In genomic region chr7:50415844-50416243, GRCh38 we compare ENCODE assay signal across 19 cellular contexts. TPM values are rescaled to one million over a fixed set of nuclear protein-coding genes. Genes with fewer than 3 reads are reported as not detected.
DNase-seq lines count a peak whose midpoint lies in the region; ATAC-seq, FAIRE-seq and TF ChIP-seq lines count a peak whose summit lies in the region.
"Had no signal": no experiment of that assay in that cellular context is flagged by ENCODE, and none has a peak within 500 bp of the region (broad histone marks: within the 10 kb centered on the region; RNA-seq: fewer than 3 reads in every experiment).

No MANE protein-coding gene starts in this region.

- H3K9me3 ChIP-seq in body of pancreas, result no peaks in the 10 kb centered on the region
- H3K9me3 ChIP-seq: lower lobe of right lung, thoracic aorta had no signal

- no peaks in the 10 kb centered on the region for H3K36me3 ChIP-seq in body of pancreas (replicated peaks in 1 of 2; ENCODE audit: insufficient read depth in 1 of 2, low read depth in 2 of 2)
- H3K36me3 ChIP-seq: lower lobe of right lung, thoracic aorta had no signal

- WGBS in body of pancreas, 2 donors, result 53 to 59% methylated on average over 6 of the region's 6 CpGs

- no peaks in the 10 kb centered on the region for H3K36me3 Mint-ChIP-seq in activated naive CD4-positive, alpha-beta T cell treated with anti-CD3 and anti-CD28 coated beads for 36 hours (ENCODE audit: low read depth)
- H3K36me3 Mint-ChIP-seq in activated naive CD4-positive, alpha-beta T cell treated with anti-CD3 and anti-CD28 coated beads, Interleukin-2, amount 50 U/mL, for 72 hours, result peaks cover 0 to 5% of the 10 kb centered on the region in 2 donors
- H3K36me3 Mint-ChIP-seq in stimulated activated memory B cell treated with anti-CD40 and anti-IgM and Interleukin-4, amounts not matched to agents 10 μg/mL and 1 μg/mL and 100 μg/mL, for 72 hours, result no peaks in the 10 kb centered on the region

- no peak for FAIRE-seq in RCC 7860 (lab: Jason Lieb, UNC)
- FAIRE-seq: G401.6, HTR-8/SVneo had no signal

- H3K4me1 ChIP-seq in body of pancreas, result no peaks in the 10 kb centered on the region

- DNase-seq in activated naive CD4-positive, alpha-beta T cell treated with anti-CD3 and anti-CD28 coated beads for 36 hours, result peak; percentile 47
- no peak for DNase-seq in activated naive CD4-positive, alpha-beta T cell treated with anti-CD3 and anti-CD28 coated beads, Interleukin-2, amount 50 U/mL, for 16 hours
- DNase-seq in Jurkat, Clone E6-1 (ENCODE audit: low read depth, low spot score), result peak; percentile 23
- DNase-seq in activated naive CD4-positive, alpha-beta T cell treated with anti-CD3 and anti-CD28 coated beads, Interleukin-2, amount 50 U/mL, for 72 hours (ENCODE audit: low spot score in 2 of 2), result no peak
- DNase-seq in RCC 7860 (ENCODE audit: low spot score) (no peak), body of pancreas (no peak), NCI-H345 (lab: John Stamatoyannopoulos, UW) (no peak)
- DNase-seq: activated CD4-positive, alpha-beta memory T cell treated with anti-CD3 and anti-CD28 coated beads, Interleukin-2, amount 10 ng/mL, durations not matched to agents 7 days and 5 days; cortex of kidney; lower lobe of right lung; NCI-H1092; NCI-H187 treated with DMSO at 0.1 percent for 48 hours; NCI-H748 treated with DMSO at 0.1 percent for 48 hours; PC-9 had no signal

- TF ChIP-seq CTCF in body of pancreas (IDR thresholded peaks at IDR 0.05), result no peak

- no peak overlapping the region for H3K4me3 ChIP-seq in Jurkat, Clone E6-1 (ENCODE audit: low read length)
- H3K4me3 ChIP-seq in body of pancreas, result no peak overlapping the region
- H3K4me3 ChIP-seq: lower lobe of right lung, PC-9, thoracic aorta had no signal

- no peak for TF ChIP-seq POLR2A in body of pancreas (IDR thresholded peaks at IDR 0.05)

- no peak overlapping the region for H3K27ac Mint-ChIP-seq in activated naive CD4-positive, alpha-beta T cell treated with anti-CD3 and anti-CD28 coated beads for 36 hours
- peak overlapping the region; percentile 4 to 79 for H3K27ac Mint-ChIP-seq in activated naive CD4-positive, alpha-beta T cell treated with anti-CD3 and anti-CD28 coated beads, Interleukin-2, amount 50 U/mL, for 72 hours
- H3K27ac Mint-ChIP-seq in stimulated activated memory B cell treated with anti-CD40 and anti-IgM and Interleukin-4, amounts not matched to agents 10 μg/mL and 1 μg/mL and 100 μg/mL, for 72 hours, result peak overlapping the region; percentile 67
- H3K27ac Mint-ChIP-seq: activated CD4-positive, alpha-beta memory T cell treated with anti-CD3 and anti-CD28 coated beads, Interleukin-2, amount 10 ng/mL, durations not matched to agents 7 days and 5 days had no signal

- no peaks in the 10 kb centered on the region for H3K27me3 Mint-ChIP-seq in activated naive CD4-positive, alpha-beta T cell treated with anti-CD3 and anti-CD28 coated beads for 36 hours (ENCODE audit: low read depth)
- H3K27me3 Mint-ChIP-seq in stimulated activated memory B cell treated with anti-CD40 and anti-IgM and Interleukin-4, amounts not matched to agents 10 μg/mL and 1 μg/mL and 100 μg/mL, for 72 hours, result no peaks in the 10 kb centered on the region
- H3K27me3 Mint-ChIP-seq: activated CD4-positive, alpha-beta memory T cell treated with anti-CD3 and anti-CD28 coated beads, Interleukin-2, amount 10 ng/mL, durations not matched to agents 7 days and 5 days had no signal

- H3K27ac ChIP-seq in body of pancreas, result no peak overlapping the region
- H3K27ac ChIP-seq: lower lobe of right lung, PC-9, thoracic aorta, VCaP had no signal

- H3K4me1 Mint-ChIP-seq in activated naive CD4-positive, alpha-beta T cell treated with anti-CD3 and anti-CD28 coated beads for 36 hours (ENCODE audit: low read depth), result peaks cover 29% of the 10 kb centered on the region
- H3K4me1 Mint-ChIP-seq in stimulated activated memory B cell treated with anti-CD40 and anti-IgM and Interleukin-4, amounts not matched to agents 10 μg/mL and 1 μg/mL and 100 μg/mL, for 72 hours, result peaks cover 72% of the 10 kb centered on the region

- intact Hi-C loops in activated naive CD4-positive, alpha-beta T cell treated with anti-CD3 and anti-CD28 coated beads for 36 hours (cut with micrococcal nuclease), result loop anchor here (1.0 to 2.0 kb wide), 3 partner anchors 23 to 99 kb away; no protein-coding TSS in a partner anchor
- intact Hi-C loops in body of pancreas (cut with DNase I), result loop anchor here (10.0 kb wide), 1 partner anchor 321 kb away; the partner anchor contains the start of gene ZPBP

- no peaks in the 10 kb centered on the region for H3K27me3 ChIP-seq in body of pancreas

- ATAC-seq in activated naive CD4-positive, alpha-beta T cell treated with anti-CD3 and anti-CD28 coated beads, Interleukin-2, amount 50 U/mL, for 72 hours, result peak; percentile 28 to 47
- ATAC-seq in stimulated activated memory B cell treated with anti-CD40 and anti-IgM and Interleukin-4, amounts not matched to agents 10 μg/mL and 1 μg/mL and 100 μg/mL, for 72 hours, result no peak
- no peak for ATAC-seq in body of pancreas

- CTCF ChIA-PET in activated naive CD4-positive, alpha-beta T cell treated with anti-CD3 and anti-CD28 coated beads for 36 hours (lab: Charles Lee), result interaction anchor here (0.6 to 5.1 kb wide), 13 partner anchors 9 to 725 kb away, joined by 3 to 106 read pairs (median 11); no protein-coding TSS in a partner anchor

- peak overlapping the region; percentile 32 for H3K4me3 Mint-ChIP-seq in activated naive CD4-positive, alpha-beta T cell treated with anti-CD3 and anti-CD28 coated beads for 36 hours
- no peak overlapping the region for H3K4me3 Mint-ChIP-seq in stimulated activated memory B cell treated with anti-CD40 and anti-IgM and Interleukin-4, amounts not matched to agents 10 μg/mL and 1 μg/mL and 100 μg/mL, for 72 hours
- H3K4me3 Mint-ChIP-seq: activated CD4-positive, alpha-beta memory T cell treated with anti-CD3 and anti-CD28 coated beads, Interleukin-2, amount 10 ng/mL, durations not matched to agents 7 days and 5 days had no signal

- H3K9me3 Mint-ChIP-seq in activated naive CD4-positive, alpha-beta T cell treated with anti-CD3 and anti-CD28 coated beads for 36 hours, result no peaks in the 10 kb centered on the region
- H3K9me3 Mint-ChIP-seq in activated naive CD4-positive, alpha-beta T cell treated with anti-CD3 and anti-CD28 coated beads, Interleukin-2, amount 50 U/mL, for 72 hours, result no peaks in the 10 kb centered on the region
- no peaks in the 10 kb centered on the region for H3K9me3 Mint-ChIP-seq in stimulated activated memory B cell treated with anti-CD40 and anti-IgM and Interleukin-4, amounts not matched to agents 10 μg/mL and 1 μg/mL and 100 μg/mL, for 72 hours
- H3K9me3 Mint-ChIP-seq: activated CD4-positive, alpha-beta memory T cell treated with anti-CD3 and anti-CD28 coated beads, Interleukin-2, amount 10 ng/mL, durations not matched to agents 7 days and 5 days had no signal

RNA-seq across cellular contexts. Expression of gene FIGNL1, which starts 34.3 kb away (rescaled TPM):
- total RNA-seq in activated naive CD4-positive, alpha-beta T cell treated with anti-CD3 and anti-CD28 coated beads for 36 hours, result 10 to 100 TPM; 43.7 to 44.4 TPM
- polyA plus RNA-seq in Jurkat, Clone E6-1 (2012; ENCODE audit: insufficient read depth, insufficient read length), result 40.1 TPM
- 10 to 100 TPM; 46.0 to 50.7 TPM for total RNA-seq in activated naive CD4-positive, alpha-beta T cell treated with anti-CD3 and anti-CD28 coated beads, Interleukin-2, amount 50 U/mL, for 72 hours
- total RNA-seq in body of pancreas, result 1 to 10 TPM; 2.0 to 7.0 TPM

Comparison
In these comparisons a context has a peak if more than half of its experiments do, and no peak if none do; other contexts are left out.
1. DNase-seq: peak in activated naive CD4-positive, alpha-beta T cell treated with anti-CD3 and anti-CD28 coated beads for 36 hours (single experiment) and Jurkat, Clone E6-1 (single experiment); none in activated naive CD4-positive, alpha-beta T cell treated with anti-CD3 and anti-CD28 coated beads, Interleukin-2, amount 50 U/mL, for 16 hours (single experiment), activated naive CD4-positive, alpha-beta T cell treated with anti-CD3 and anti-CD28 coated beads, Interleukin-2, amount 50 U/mL, for 72 hours (0 of 2), RCC 7860 (single experiment), body of pancreas (0 of 4) and NCI-H345 (single experiment).
2. ATAC-seq: peak in activated naive CD4-positive, alpha-beta T cell treated with anti-CD3 and anti-CD28 coated beads, Interleukin-2, amount 50 U/mL, for 72 hours (2 of 2); none in stimulated activated memory B cell treated with anti-CD40 and anti-IgM and Interleukin-4, amounts not matched to agents 10 μg/mL and 1 μg/mL and 100 μg/mL, for 72 hours (single experiment) and body of pancreas (single experiment).
3. RNA of gene FIGNL1, which starts 34.3 kb away (total RNA-seq): 46.0 to 50.7 TPM in activated naive CD4-positive, alpha-beta T cell treated with anti-CD3 and anti-CD28 coated beads, Interleukin-2, amount 50 U/mL, for 72 hours and 43.7 to 44.4 TPM in activated naive CD4-positive, alpha-beta T cell treated with anti-CD3 and anti-CD28 coated beads for 36 hours; 2.0 to 7.0 TPM in body of pancreas; every median in the first group is over 4 times any median in the second.